In the genomic region with DNA sequence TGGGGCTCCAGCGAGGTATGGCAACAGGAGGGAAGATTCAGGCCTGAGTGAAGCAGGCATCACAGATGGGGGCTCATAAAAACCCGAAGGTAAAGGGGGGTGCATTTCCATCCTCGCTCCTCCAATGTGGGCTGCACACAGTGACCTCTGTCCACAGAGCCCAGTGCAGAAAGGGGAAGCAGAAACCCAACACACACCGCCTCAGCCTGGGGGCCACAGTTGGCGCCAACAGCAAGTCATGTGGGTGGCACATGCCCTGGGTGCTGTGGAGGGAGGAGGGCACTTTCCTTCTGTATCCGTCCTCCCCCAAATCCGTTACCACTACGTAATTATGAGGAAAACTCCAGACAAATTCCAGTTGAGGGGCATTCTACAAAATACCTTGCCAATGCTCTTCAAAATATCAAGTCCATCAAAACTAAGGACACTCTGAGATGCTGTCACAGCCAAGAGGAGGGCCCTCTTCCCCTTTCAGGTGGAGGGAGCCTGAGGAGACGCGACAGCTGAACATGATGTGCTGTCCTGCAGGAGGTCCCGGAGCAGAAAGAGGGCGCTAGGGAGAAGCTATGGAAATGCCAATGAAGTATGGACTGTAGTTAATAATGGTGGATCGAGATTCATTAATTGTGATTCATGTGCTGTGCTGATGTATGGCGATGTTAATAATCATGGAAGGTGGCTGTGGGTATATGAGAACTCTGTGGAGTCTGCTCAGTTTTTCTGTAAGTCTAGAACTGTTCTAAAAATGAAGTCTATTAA, we compare ENCODE assay signal across 14 cellular contexts. TPM values are rescaled to one million over a fixed set of nuclear protein-coding genes. Genes with fewer than 3 reads are reported as not detected.
A peak's percentile ranks its signal among the peaks of the same experiment; 100 is the strongest.
DNase-seq lines count a peak whose midpoint lies in the region; ATAC-seq and TF ChIP-seq lines count a peak whose summit lies in the region.
"Had no signal": no experiment of that assay in that cellular context is flagged by ENCODE, and none has a peak within 500 bp of the region (broad histone marks: within the 10 kb centered on the region; RNA-seq: fewer than 3 reads in every experiment).

No MANE protein-coding gene starts in this region.

- in situ Hi-C loops in transverse colon (cut with MboI; ENCODE audit: low pct_ligation_motif_present in 1 of 4, low pct_unique_long_range_greater_than_20kb in 1 of 4, low sequenced_read_pairs in 3 of 4) = no loop called here

- no peak for ATAC-seq in GM21717 (IDR thresholded peaks at IDR 0.05; ENCODE audit: unreplicated experiment)

- H3K9me3 ChIP-seq in transverse colon = no peaks in the 10 kb centered on the region
- H3K9me3 ChIP-seq: colonic mucosa, upper lobe of left lung had no signal

- intact Hi-C loops in transverse colon (cut with DNase I; ENCODE audit: low total_unique reads) = no loop called here

- H3K36me3 ChIP-seq in transverse colon = no peaks in the 10 kb centered on the region
- H3K36me3 ChIP-seq: colonic mucosa, upper lobe of left lung had no signal

- H3K4me1 ChIP-seq in transverse colon = no peaks in the 10 kb centered on the region
- H3K4me1 ChIP-seq: colonic mucosa, upper lobe of left lung had no signal

- no peaks in the 10 kb centered on the region for H3K27me3 Mint-ChIP-seq in brain
- H3K27me3 Mint-ChIP-seq in neural crest cell (ENCODE audit: low read depth) = no peaks in the 10 kb centered on the region

- peak overlapping the region in 4 of 5 experiments; percentile 2 to 59 (median 26) for H3K27ac Mint-ChIP-seq in brain
- H3K27ac Mint-ChIP-seq in neural crest cell (ENCODE audit: unreplicated experiment) = no peak overlapping the region

- H3K4me3 ChIP-seq in transverse colon (no peak overlapping the region), coronary artery (no peak overlapping the region)
- H3K4me3 ChIP-seq: colonic mucosa, upper lobe of left lung had no signal

- H3K4me1 Mint-ChIP-seq in brain (peaks cover 81% of the 10 kb centered on the region), neural crest cell (peaks cover 41% of the 10 kb centered on the region)

- WGBS in transverse colon (ENCODE audit: low coverage in 1 of 2), 2 donors = 90 to 97% methylated on average over 3 to 14 of the region's 14 CpGs

- peak; percentile 36 for DNase-seq in DMS53 (lab: John Stamatoyannopoulos, UW)
- DNase-seq in DMS53 treated with DMSO at 0.1 percent for 48 hours (lab: John Stamatoyannopoulos, UW; ENCODE audit: unreplicated experiment) = no peak
- no peak for DNase-seq in neural crest cell (ENCODE audit: low read depth, low spot score)
- no peak for DNase-seq in transverse colon
- DNase-seq in coronary artery (ENCODE audit: low spot score) = no peak
- DNase-seq: activated gamma-delta T cell treated with Interleukin-2 at 50 U/mL for 16 hours, colonic mucosa, NCI-H345, small intestine, upper lobe of left lung had no signal

- H3K4me3 Mint-ChIP-seq in brain (no peak overlapping the region), neural crest cell (no peak overlapping the region)

- no peak for TF ChIP-seq EP300 in transverse colon (IDR thresholded peaks at IDR 0.05; ENCODE audit: low read depth)

- H3K9me3 Mint-ChIP-seq in brain (peaks cover 0 to 14% (median 5%) of the 10 kb centered on the region in 5 experiments), neural crest cell (no peaks in the 10 kb centered on the region)

- TF ChIP-seq CTCF in LNCAP (IDR thresholded peaks at IDR 0.05) = 0 out of 2 replicates have a peak, but pooled peaks have one; percentile 7
- TF ChIP-seq CTCF in brain (conservative IDR thresholded peaks at IDR 0.05) = no peak
- TF ChIP-seq CTCF in neural crest cell (conservative IDR thresholded peaks at IDR 0.05) = peak; percentile 30
- no peak for TF ChIP-seq CTCF in transverse colon (IDR thresholded peaks at IDR 0.05)
- no peak for TF ChIP-seq CTCF in coronary artery (IDR thresholded peaks at IDR 0.05)

- H3K27ac ChIP-seq in transverse colon = no peak overlapping the region
- H3K27ac ChIP-seq in coronary artery = no peak overlapping the region
- H3K27ac ChIP-seq: colonic mucosa, upper lobe of left lung had no signal

- no peaks in the 10 kb centered on the region for H3K27me3 ChIP-seq in transverse colon
- H3K27me3 ChIP-seq: colonic mucosa, upper lobe of left lung had no signal

- H3K36me3 Mint-ChIP-seq in brain (peaks cover 35% of the 10 kb centered on the region), neural crest cell (ENCODE audit: low read depth) (peaks cover 11% of the 10 kb centered on the region)

- no peak for TF ChIP-seq POLR2A in transverse colon (IDR thresholded peaks at IDR 0.05)

RNA-seq across cellular contexts. Expression of gene APBA2, which starts 16.4 kb away (rescaled TPM):
- 86.7 TPM for polyA plus RNA-seq in brain (ENCODE audit: insufficient read depth, low read depth, low replicate concordance)
- total RNA-seq in neural crest cell (78.6 and 79.9 TPM in 2 replicates), transverse colon (1 to 10 TPM; 1.6 to 8.2 (median 2.5) TPM)

RNA-seq across cellular contexts. Expression of gene GOLGA6L7, which starts 53.7 kb away (rescaled TPM):
- not detected for polyA plus RNA-seq in brain (ENCODE audit: insufficient read depth, low read depth, low replicate concordance)
- total RNA-seq in neural crest cell (not detected in 2 replicates), transverse colon (not detected)
- total RNA-seq: colonic mucosa, upper lobe of left lung had no signal
- polyA plus RNA-seq: neural cell, small intestine had no signal

Comparison
In these comparisons a context has a peak if more than half of its experiments do, and no peak if none do; other contexts are left out.
1. CTCF ChIP-seq: peak in LNCAP (single experiment) and neural crest cell (single experiment); none in brain (0 of 2), transverse colon (0 of 5) and coronary artery (single experiment).